8 cellular contexts compared by ENCODE assay signal in the genomic region with DNA sequence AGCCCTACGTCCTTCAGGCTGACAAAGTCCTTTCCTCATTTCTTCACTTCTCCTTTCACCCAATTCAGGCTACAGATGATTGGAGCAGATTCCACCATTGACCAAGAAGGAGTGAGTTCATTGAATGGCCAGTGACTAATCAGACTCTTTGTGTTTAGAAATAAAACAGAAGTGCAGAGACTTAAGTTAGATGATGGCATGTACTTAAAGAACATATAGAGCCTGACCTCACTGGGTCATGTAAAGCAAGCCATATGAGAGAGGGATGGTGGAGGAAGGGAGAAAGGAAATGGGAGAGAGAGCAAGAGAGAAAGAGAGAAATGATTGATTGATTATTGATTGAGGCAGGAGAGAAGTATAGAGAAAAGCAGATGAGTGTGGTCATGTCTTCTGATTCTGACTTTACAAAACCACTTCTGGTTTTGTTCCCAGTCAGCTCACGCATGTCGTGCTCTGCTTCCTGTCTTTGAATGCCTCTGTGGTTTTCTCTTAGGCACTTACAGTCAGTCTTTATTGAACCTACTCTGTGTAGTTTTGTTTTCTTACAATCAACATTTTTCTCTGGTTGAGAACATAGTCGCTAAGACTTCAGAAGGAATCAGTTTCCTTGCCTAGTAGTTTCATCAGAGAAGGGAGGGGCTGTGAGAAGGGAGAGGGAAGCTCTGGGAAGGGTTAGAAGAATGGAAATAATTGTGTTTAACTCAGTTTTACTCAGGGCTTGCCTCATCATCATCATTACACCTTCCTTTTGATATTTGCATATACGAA.
DNase-seq lines count a peak whose midpoint lies in the region; ATAC-seq and TF ChIP-seq lines count a peak whose summit lies in the region.

No MANE protein-coding gene starts in this region.

- no peaks in the 10 kb centered on the region for H3K9me3 ChIP-seq in heart left ventricle

- H3K27ac ChIP-seq in heart left ventricle: peak overlapping the region in 8 of 12 donors; percentile 5 to 95 (median 15)

- peaks cover 0 to 4% of the 10 kb centered on the region in 2 donors for H3K36me3 Mint-ChIP-seq in activated T-cell treated with anti-CD3 and anti-CD28 coated beads, Interleukin-2, amount 50 U/mL, for 72 hours (ENCODE audit: insufficient read depth in 2 of 2)

- DNase-seq in COLO829 (ENCODE audit: low spot score) (peak; percentile 83), KG1 (lab: John Stamatoyannopoulos, UW) (peak; percentile 87), heart left ventricle (no peak), COR-L47 (lab: John Stamatoyannopoulos, UW) (no peak), NCI-H128 (lab: John Stamatoyannopoulos, UW; ENCODE audit: unreplicated experiment) (no peak)
- DNase-seq in activated T-cell treated with anti-CD3 and anti-CD28 coated beads, Interleukin-2, amount 50 U/mL, for 72 hours: peak; percentile 64 to 69
- peak; percentile 9 to 43 (median 12) for DNase-seq in stimulated activated CD4-positive, alpha-beta T cell treated with anti-CD3 and anti-CD28 coated beads, TNF-alpha, amount 100 ng/mL, for 24 hours (ENCODE audit: low read depth in 3 of 3)

- intact Hi-C loops in heart left ventricle (cut with DNase I): loop anchor here in 1 of 10 donors (5.0 kb wide), 1 partner anchor 34 kb away; no protein-coding TSS in a partner anchor

- ATAC-seq in GM21423 (IDR thresholded peaks at IDR 0.05; ENCODE audit: unreplicated experiment): peak; percentile 97
- peak; percentile 88 to 89 for ATAC-seq in activated T-cell treated with anti-CD3 and anti-CD28 coated beads, Interleukin-2, amount 50 U/mL, for 72 hours (replicated peaks in 1 of 2)
- ATAC-seq in heart left ventricle: peak; percentile 45 to 82 (median 70)

- peaks cover 66% of the 10 kb centered on the region for H3K4me1 Mint-ChIP-seq in activated T-cell treated with anti-CD3 and anti-CD28 coated beads, Interleukin-2, amount 50 U/mL, for 72 hours (ENCODE audit: low read depth)

- peaks cover 0 to 39% (median 0%) of the 10 kb centered on the region in 12 donors for H3K4me1 ChIP-seq in heart left ventricle

- H3K4me3 ChIP-seq in heart left ventricle: peak overlapping the region in 1 of 12 donors; percentile 6

- no peaks in the 10 kb centered on the region for H3K27me3 Mint-ChIP-seq in activated T-cell treated with anti-CD3 and anti-CD28 coated beads, Interleukin-2, amount 50 U/mL, for 72 hours (ENCODE audit: low read depth)

- H3K27me3 ChIP-seq in heart left ventricle: no peaks in the 10 kb centered on the region

- H3K9me3 Mint-ChIP-seq in activated T-cell treated with anti-CD3 and anti-CD28 coated beads, Interleukin-2, amount 50 U/mL, for 72 hours: peaks cover 1 to 2% of the 10 kb centered on the region in 2 donors

- H3K27ac Mint-ChIP-seq in activated T-cell treated with anti-CD3 and anti-CD28 coated beads, Interleukin-2, amount 50 U/mL, for 72 hours: peak overlapping the region; percentile 84

- 67 to 85% (median 79%) methylated on average over 5 of the region's 5 CpGs for WGBS in heart left ventricle, 4 donors

- no peak for TF ChIP-seq CTCF in heart left ventricle (IDR thresholded peaks at IDR 0.05)

- H3K4me3 Mint-ChIP-seq in activated T-cell treated with anti-CD3 and anti-CD28 coated beads, Interleukin-2, amount 50 U/mL, for 72 hours: peak overlapping the region; percentile 64 to 67

- no peaks in the 10 kb centered on the region for H3K36me3 ChIP-seq in heart left ventricle

- no peak for TF ChIP-seq POLR2A in heart left ventricle (IDR thresholded peaks at IDR 0.05)

Comparison
In these comparisons a context has a peak if more than half of its experiments do, and no peak if none do; other contexts are left out.
1. DNase-seq: peak in COLO829 (single experiment), KG1 (single experiment), activated T-cell treated with anti-CD3 and anti-CD28 coated beads, Interleukin-2, amount 50 U/mL, for 72 hours (2 of 2) and stimulated activated CD4-positive, alpha-beta T cell treated with anti-CD3 and anti-CD28 coated beads, TNF-alpha, amount 100 ng/mL, for 24 hours (3 of 3); none in heart left ventricle (0 of 5), COR-L47 (single experiment) and NCI-H128 (single experiment).
2. Peak in every context shown above with its lines, with median percentiles within 50 percentile points of each other: ATAC-seq.